ENCODE assay signal across 23 cellular contexts in genomic region chr18:58512648-58513338, GRCh38.
DNase-seq lines count a peak whose midpoint lies in the region; ATAC-seq and TF ChIP-seq lines count a peak whose summit lies in the region.
"Had no signal": no experiment of that assay in that cellular context is flagged by ENCODE, and none has a peak within 500 bp of the region (broad histone marks: within the 10 kb centered on the region; RNA-seq: fewer than 3 reads in every experiment).

No MANE protein-coding gene starts in this region.

- H3K36me3 Mint-ChIP-seq in activated CD8-positive, alpha-beta T cell treated with anti-CD3 and anti-CD28 coated beads, Interleukin-2, amount 10 ng/mL, durations not matched to agents 7 days and 5 days (ENCODE audit: low read depth): no peaks in the 10 kb centered on the region
- H3K36me3 Mint-ChIP-seq in activated CD8-positive, alpha-beta T cell treated with anti-CD3 and anti-CD28 coated beads for 36 hours (ENCODE audit: low read depth): no peaks in the 10 kb centered on the region
- H3K36me3 Mint-ChIP-seq in endodermal cell (ENCODE audit: low read depth): no peaks in the 10 kb centered on the region
- H3K36me3 Mint-ChIP-seq: CD4-positive, alpha-beta memory T cell had no signal

- CTCF ChIA-PET in activated CD8-positive, alpha-beta T cell treated with anti-CD3 and anti-CD28 coated beads, Interleukin-2, amount 10 ng/mL, durations not matched to agents 7 days and 5 days (lab: Charles Lee): no interaction called here
- CTCF ChIA-PET in activated CD8-positive, alpha-beta T cell treated with anti-CD3 and anti-CD28 coated beads for 36 hours (lab: Charles Lee): interaction anchor here (2.0 kb wide), 1 partner anchor 8 kb away, joined by 6 read pairs; no protein-coding TSS in a partner anchor

- WGBS in endodermal cell (ENCODE audit: insufficient coverage in 1 of 2, insufficient read length in 1 of 2), 2 experiments: 70% methylated on average over 2 of the region's 2 CpGs; no CpG with 5 or more reads in 1 of the 2 experiments

- H3K27me3 ChIP-seq in HUES48 (ENCODE audit: control insufficient read depth, insufficient read depth, low read length) (no peaks in the 10 kb centered on the region), endodermal cell (ENCODE audit: control insufficient read depth, insufficient read depth, low read length, poor library complexity, severe bottlenecking) (no peaks in the 10 kb centered on the region)
- H3K27me3 ChIP-seq: brain microvascular endothelial cell, esophagus muscularis mucosa, hepatocyte, upper lobe of left lung had no signal

- peak overlapping the region; percentile 7 for H3K27ac Mint-ChIP-seq in activated CD8-positive, alpha-beta T cell treated with anti-CD3 and anti-CD28 coated beads, Interleukin-2, amount 10 ng/mL, durations not matched to agents 7 days and 5 days
- no peak overlapping the region for H3K27ac Mint-ChIP-seq in activated CD8-positive, alpha-beta T cell treated with anti-CD3 and anti-CD28 coated beads for 36 hours
- H3K27ac Mint-ChIP-seq in endodermal cell: peak overlapping the region; percentile 54
- H3K27ac Mint-ChIP-seq: T-helper 2 cell treated with Interferon-gamma antibody and Interleukin-4, amounts not matched to agents 5 μg/mL and 100 μg/mL, for 36 hours had no signal

- H3K9me3 ChIP-seq in HUES48 (ENCODE audit: control insufficient read depth, insufficient read depth, low read length) (no peaks in the 10 kb centered on the region), endodermal cell (ENCODE audit: control insufficient read depth, low read length) (peaks cover 5% of the 10 kb centered on the region), mucosa of descending colon (no peaks in the 10 kb centered on the region)
- H3K9me3 ChIP-seq: esophagus muscularis mucosa, upper lobe of left lung had no signal

- ATAC-seq in activated CD8-positive, alpha-beta T cell treated with anti-CD3 and anti-CD28 coated beads, Interleukin-2, amount 10 ng/mL, durations not matched to agents 7 days and 5 days: no peak
- no peak for ATAC-seq in activated CD8-positive, alpha-beta T cell treated with anti-CD3 and anti-CD28 coated beads for 36 hours
- peak; percentile 51 for ATAC-seq in mucosa of descending colon
- ATAC-seq: effector memory CD8-positive, alpha-beta T cell; HCT116 had no signal

- intact Hi-C loops in activated CD8-positive, alpha-beta T cell treated with anti-CD3 and anti-CD28 coated beads for 36 hours (cut with micrococcal nuclease): no loop called here
- intact Hi-C loops in mucosa of descending colon (cut with DNase I, micrococcal nuclease): no loop called here

- no peaks in the 10 kb centered on the region for H3K36me3 ChIP-seq in HUES48 (ENCODE audit: control insufficient read depth, insufficient read depth, low read length)
- no peaks in the 10 kb centered on the region for H3K36me3 ChIP-seq in endodermal cell (ENCODE audit: control insufficient read depth, insufficient read depth, low read length)
- no peaks in the 10 kb centered on the region for H3K36me3 ChIP-seq in mucosa of descending colon (ENCODE audit: low read depth)
- H3K36me3 ChIP-seq: brain microvascular endothelial cell, esophagus muscularis mucosa, upper lobe of left lung had no signal

- no peak for TF ChIP-seq CTCF in activated CD8-positive, alpha-beta T cell treated with anti-CD3 and anti-CD28 coated beads for 36 hours (IDR thresholded peaks at IDR 0.05)
- no peak for TF ChIP-seq CTCF in endodermal cell (conservative IDR thresholded peaks at IDR 0.05)
- TF ChIP-seq CTCF in mucosa of descending colon (IDR thresholded peaks at IDR 0.05): no peak

- POLR2A ChIA-PET in activated CD8-positive, alpha-beta T cell treated with anti-CD3 and anti-CD28 coated beads, Interleukin-2, amount 10 ng/mL, durations not matched to agents 7 days and 5 days (lab: Charles Lee): no interaction called here
- POLR2A ChIA-PET in activated CD8-positive, alpha-beta T cell treated with anti-CD3 and anti-CD28 coated beads for 36 hours (lab: Charles Lee): no interaction called here

- H3K4me1 Mint-ChIP-seq in activated CD8-positive, alpha-beta T cell treated with anti-CD3 and anti-CD28 coated beads, Interleukin-2, amount 10 ng/mL, durations not matched to agents 7 days and 5 days (ENCODE audit: low read depth): no peaks in the 10 kb centered on the region
- H3K4me1 Mint-ChIP-seq in activated CD8-positive, alpha-beta T cell treated with anti-CD3 and anti-CD28 coated beads for 36 hours (ENCODE audit: low read depth): no peaks in the 10 kb centered on the region
- H3K4me1 Mint-ChIP-seq in endodermal cell: peaks cover 11% of the 10 kb centered on the region

- H3K4me1 ChIP-seq in HUES48 (ENCODE audit: control insufficient read depth, insufficient read depth, low read length) (peaks cover 21% of the 10 kb centered on the region), endodermal cell (ENCODE audit: control insufficient read depth, insufficient read depth, low read length) (no peaks in the 10 kb centered on the region), mucosa of descending colon (ENCODE audit: low read depth) (no peaks in the 10 kb centered on the region)
- H3K4me1 ChIP-seq: esophagus muscularis mucosa, upper lobe of left lung had no signal

- H3K9ac ChIP-seq in HUES48 (ENCODE audit: low read depth, low read length): 0 out of 2 replicates have a peak overlapping the region, but pooled peaks have one; percentile 7
- no peak overlapping the region for H3K9ac ChIP-seq in endodermal cell (ENCODE audit: extremely low read depth, low read length, poor library complexity, severe bottlenecking)

- peaks cover 16% of the 10 kb centered on the region for H3K27me3 Mint-ChIP-seq in activated CD8-positive, alpha-beta T cell treated with anti-CD3 and anti-CD28 coated beads, Interleukin-2, amount 10 ng/mL, durations not matched to agents 7 days and 5 days (ENCODE audit: low read depth)
- peaks cover 2% of the 10 kb centered on the region for H3K27me3 Mint-ChIP-seq in activated CD8-positive, alpha-beta T cell treated with anti-CD3 and anti-CD28 coated beads for 36 hours
- H3K27me3 Mint-ChIP-seq in endodermal cell (ENCODE audit: insufficient read depth): no peaks in the 10 kb centered on the region

- H3K4me3 ChIP-seq in HUES48 (ENCODE audit: low read depth, low read length): peak overlapping the region; percentile 35
- no peak overlapping the region for H3K4me3 ChIP-seq in endodermal cell (ENCODE audit: low read length)
- no peak overlapping the region for H3K4me3 ChIP-seq in mucosa of descending colon
- H3K4me3 ChIP-seq: esophagus muscularis mucosa, hepatocyte, skin epidermis, upper lobe of left lung had no signal

- H3K9me3 Mint-ChIP-seq in activated CD8-positive, alpha-beta T cell treated with anti-CD3 and anti-CD28 coated beads, Interleukin-2, amount 10 ng/mL, durations not matched to agents 7 days and 5 days (ENCODE audit: insufficient read depth): no peaks in the 10 kb centered on the region
- H3K9me3 Mint-ChIP-seq in activated CD8-positive, alpha-beta T cell treated with anti-CD3 and anti-CD28 coated beads for 36 hours: no peaks in the 10 kb centered on the region
- H3K9me3 Mint-ChIP-seq in endodermal cell: peaks cover 6% of the 10 kb centered on the region
- H3K9me3 Mint-ChIP-seq: effector memory CD8-positive, alpha-beta T cell; T-helper 2 cell treated with Interferon-gamma antibody and Interleukin-4, amounts not matched to agents 5 μg/mL and 100 μg/mL, for 36 hours had no signal

- no peak for DNase-seq in activated CD8-positive, alpha-beta T cell treated with anti-CD3 and anti-CD28 coated beads, Interleukin-2, amount 10 ng/mL, durations not matched to agents 7 days and 5 days
- no peak for DNase-seq in activated CD8-positive, alpha-beta T cell treated with anti-CD3 and anti-CD28 coated beads for 36 hours
- DNase-seq in endodermal cell (no peak), mucosa of descending colon (no peak), DMS 273 (lab: John Stamatoyannopoulos, UW; ENCODE audit: unreplicated experiment) (no peak), NCI-H1092 treated with DMSO at 0.1 percent for 48 hours (lab: John Stamatoyannopoulos, UW) (no peak), DMS114 treated with DMSO at 0.1 percent for 48 hours (lab: John Stamatoyannopoulos, UW; ENCODE audit: unreplicated experiment) (no peak)
- DNase-seq: 8988T; activated effector memory CD4-positive, alpha-beta T cell treated with anti-CD3 and anti-CD28 coated beads, Interleukin-2, amount 50 U/mL, for 16 hours; AML-193; brain microvascular endothelial cell; CD4-positive, alpha-beta memory T cell; effector memory CD8-positive, alpha-beta T cell; kidney glomerular epithelial cell; NCI-H446 treated with DMSO at 0.1 percent for 48 hours; upper lobe of left lung had no signal

- H3K4me3 Mint-ChIP-seq in activated CD8-positive, alpha-beta T cell treated with anti-CD3 and anti-CD28 coated beads, Interleukin-2, amount 10 ng/mL, durations not matched to agents 7 days and 5 days: no peak overlapping the region
- H3K4me3 Mint-ChIP-seq in activated CD8-positive, alpha-beta T cell treated with anti-CD3 and anti-CD28 coated beads for 36 hours: no peak overlapping the region
- H3K4me3 Mint-ChIP-seq in endodermal cell: peak overlapping the region; percentile 29
- H3K4me3 Mint-ChIP-seq: effector memory CD8-positive, alpha-beta T cell; T-helper 2 cell treated with Interferon-gamma antibody and Interleukin-4, amounts not matched to agents 5 μg/mL and 100 μg/mL, for 36 hours had no signal

- H3K27ac ChIP-seq in HUES48 (ENCODE audit: low read depth, low read length) (peak overlapping the region; percentile 85), endodermal cell (ENCODE audit: low read depth, low read length) (no peak overlapping the region)
- H3K27ac ChIP-seq: brain microvascular endothelial cell, esophagus muscularis mucosa, hepatocyte, skin epidermis, upper lobe of left lung, VCaP had no signal
